Comparison of ENCODE assay signal across 8 cellular contexts in genomic region chr6:42047220-42047590, GRCh38. TPM values are rescaled to one million over a fixed set of nuclear protein-coding genes. Genes with fewer than 3 reads are reported as not detected.
DNase-seq lines count a peak whose midpoint lies in the region; ATAC-seq and TF ChIP-seq lines count a peak whose summit lies in the region.

No MANE protein-coding gene starts in this region.

- peak overlapping the region; percentile 96 to 99 (median 98) for H3K4me3 Mint-ChIP-seq in CD8-positive, alpha-beta memory T cell
- H3K4me3 Mint-ChIP-seq in activated B cell treated with CpG ODN at 0.5 μM for 24 hours = peak overlapping the region; percentile 96

- H3K27me3 ChIP-seq in CD8-positive, alpha-beta memory T cell (ENCODE audit: insufficient read depth, low read length, poor library complexity, severe bottlenecking) = no peaks in the 10 kb centered on the region
- no peaks in the 10 kb centered on the region for H3K27me3 ChIP-seq in esophagus squamous epithelium

- TF ChIP-seq POLR2A in esophagus squamous epithelium (IDR thresholded peaks at IDR 0.05) = no peak

- H3K36me3 Mint-ChIP-seq in CD8-positive, alpha-beta memory T cell = peaks cover 4 to 58% (median 7%) of the 10 kb centered on the region in 3 donors
- peaks cover 17% of the 10 kb centered on the region for H3K36me3 Mint-ChIP-seq in activated B cell treated with CpG ODN at 0.5 μM for 24 hours (ENCODE audit: low read depth)

- ATAC-seq in activated B cell treated with CpG ODN at 0.5 μM for 24 hours (ENCODE audit: low read depth) = no peak
- no peak for ATAC-seq in GM18858 (IDR thresholded peaks at IDR 0.05; ENCODE audit: unreplicated experiment)
- no peak for ATAC-seq in GM21515 (IDR thresholded peaks at IDR 0.05; ENCODE audit: unreplicated experiment)
- ATAC-seq in HG02852 (IDR thresholded peaks at IDR 0.05; ENCODE audit: unreplicated experiment) = no peak

- CTCF ChIA-PET in CD8-positive, alpha-beta memory T cell (lab: Charles Lee) = interaction anchor here (0.8 to 14.5 kb wide), 7 partner anchors 9 to 262 kb away, joined by 3 to 175 read pairs (median 4); partner anchors contain the start of genes BYSL, CCND3, FRS3 and MED20
- CTCF ChIA-PET in activated B cell treated with CpG ODN at 0.5 μM for 24 hours (lab: Charles Lee) = interaction anchor here (1.6 to 10.4 kb wide), 7 partner anchors 17 to 500 kb away, joined by 4 to 131 read pairs (median 19); partner anchors contain the start of genes BYSL, CCND3, MED20 and TOMM6

- TF ChIP-seq CTCF in activated B cell treated with CpG ODN at 0.5 μM for 24 hours (IDR thresholded peaks at IDR 0.05) (no peak), esophagus squamous epithelium (IDR thresholded peaks at IDR 0.05) (no peak)

- H3K4me3 ChIP-seq in CD8-positive, alpha-beta memory T cell (ENCODE audit: low read length) = peak overlapping the region; percentile 79
- peak overlapping the region; percentile 56 to 91 (median 86) for H3K4me3 ChIP-seq in esophagus squamous epithelium
- H3K4me3 ChIP-seq in skeletal muscle cell (ENCODE audit: low read depth, low read length) = peak overlapping the region; percentile 71

- H3K27ac ChIP-seq in CD8-positive, alpha-beta memory T cell (ENCODE audit: low read depth, low read length) = peak overlapping the region; percentile 40
- H3K27ac ChIP-seq in esophagus squamous epithelium = peak overlapping the region; percentile 88 to 97 (median 94)

- H3K27me3 Mint-ChIP-seq in CD8-positive, alpha-beta memory T cell = peaks cover 0 to 2% of the 10 kb centered on the region in 2 donors
- no peaks in the 10 kb centered on the region for H3K27me3 Mint-ChIP-seq in activated B cell treated with CpG ODN at 0.5 μM for 24 hours

- intact Hi-C loops in activated B cell treated with CpG ODN at 0.5 μM for 24 hours (cut with micrococcal nuclease) (loop anchor here (5.0 to 10.0 kb wide), 2 partner anchors 170 to 342 kb away; partner anchors contain the start of gene MRPS10), esophagus squamous epithelium (cut with DNase I) (loop anchor here (5.0 kb wide), 1 partner anchor 265 kb away; the partner anchor contains the start of gene PRICKLE4)

- no peak for DNase-seq in CD8-positive, alpha-beta memory T cell
- DNase-seq in activated B cell treated with CpG ODN at 0.5 μM for 24 hours (no peak), esophagus squamous epithelium (lab: John Stamatoyannopoulos, UW) (no peak), skeletal muscle cell (ENCODE audit: low read depth) (no peak), NCI-H1436 (lab: John Stamatoyannopoulos, UW) (no peak)

- POLR2A ChIA-PET in CD8-positive, alpha-beta memory T cell (lab: Charles Lee) = interaction anchor here (1.1 to 1.2 kb wide), 2 partner anchors 8 to 18 kb away, joined by 3 to 6 read pairs; no protein-coding TSS in a partner anchor
- POLR2A ChIA-PET in activated B cell treated with CpG ODN at 0.5 μM for 24 hours (lab: Charles Lee) = interaction anchor here (0.6 to 13.9 kb wide), 8 partner anchors 7 to 1955 kb away, joined by 10 to 195 read pairs (median 27); partner anchors contain the start of genes BYSL, CCND3, MED20 and TOMM6

- H3K4me1 ChIP-seq in CD8-positive, alpha-beta memory T cell (ENCODE audit: insufficient read depth, low read length) = peaks cover 71% of the 10 kb centered on the region
- H3K4me1 ChIP-seq in esophagus squamous epithelium = peaks cover 58 to 94% (median 65%) of the 10 kb centered on the region in 3 donors

- no peaks in the 10 kb centered on the region for H3K9me3 Mint-ChIP-seq in CD8-positive, alpha-beta memory T cell
- no peaks in the 10 kb centered on the region for H3K9me3 Mint-ChIP-seq in activated B cell treated with CpG ODN at 0.5 μM for 24 hours

- 29 to 46% methylated on average over 4 of the region's 4 CpGs for WGBS in esophagus squamous epithelium, 2 donors

- H3K4me1 Mint-ChIP-seq in CD8-positive, alpha-beta memory T cell = peaks cover 70 to 89% (median 79%) of the 10 kb centered on the region in 3 donors
- peaks cover 81% of the 10 kb centered on the region for H3K4me1 Mint-ChIP-seq in activated B cell treated with CpG ODN at 0.5 μM for 24 hours

- H3K9me3 ChIP-seq in CD8-positive, alpha-beta memory T cell (ENCODE audit: low read length) = no peaks in the 10 kb centered on the region
- no peaks in the 10 kb centered on the region for H3K9me3 ChIP-seq in esophagus squamous epithelium

- H3K27ac Mint-ChIP-seq in CD8-positive, alpha-beta memory T cell = peak overlapping the region; percentile 86 to 97 (median 89)
- peak overlapping the region; percentile 99 for H3K27ac Mint-ChIP-seq in activated B cell treated with CpG ODN at 0.5 μM for 24 hours

- peaks cover 13% of the 10 kb centered on the region for H3K36me3 ChIP-seq in CD8-positive, alpha-beta memory T cell (ENCODE audit: insufficient read depth, low read length)
- H3K36me3 ChIP-seq in esophagus squamous epithelium = peaks cover 0 to 14% (median 0%) of the 10 kb centered on the region in 3 donors

RNA-seq across cellular contexts. Expression of gene TAF8, which starts 3.1 kb away (rescaled TPM):
- total RNA-seq in CD8-positive, alpha-beta memory T cell = 10 to 100 TPM; 41.7 to 42.6 TPM
- polyA plus RNA-seq in CD8-positive, alpha-beta memory T cell = 20.5 TPM
- total RNA-seq in activated B cell treated with CpG ODN at 0.5 μM for 24 hours (47.2 and 55.7 TPM in 2 replicates), esophagus squamous epithelium (10 to 100 TPM in 3 of 4 donors, 1 to 10 TPM in 1; 6.0 to 33.2 (median 10.8) TPM)
